ENCODE assay signal across 8 cellular contexts in the genomic region with DNA sequence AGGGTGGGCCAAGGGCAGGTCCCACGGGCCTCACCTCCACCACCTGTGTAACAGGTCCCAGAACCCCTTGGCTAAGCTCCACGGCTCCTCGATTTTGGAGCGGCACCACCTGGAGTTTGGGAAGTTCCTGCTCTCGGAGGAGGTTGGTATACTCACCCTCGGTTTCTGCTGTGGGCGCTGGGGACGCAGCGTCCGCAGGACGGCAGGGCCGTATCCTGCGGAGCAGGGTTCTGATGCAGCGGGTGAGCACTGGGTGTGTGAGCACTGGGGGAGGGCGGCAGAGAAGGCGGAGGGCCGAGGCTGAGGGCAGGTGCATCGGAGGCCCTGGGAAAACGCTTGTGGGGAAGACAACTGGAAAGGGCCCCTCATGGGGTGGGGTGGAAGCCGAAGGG. TPM values are rescaled to one million over a fixed set of nuclear protein-coding genes. Genes with fewer than 3 reads are reported as not detected.
DNase-seq lines count a peak whose midpoint lies in the region; ATAC-seq and TF ChIP-seq lines count a peak whose summit lies in the region.

No MANE protein-coding gene starts in this region.

- H3F3A ChIP-seq in SK-N-SH (replicated peaks; ENCODE audit: insufficient read depth), result no peaks in the 10 kb centered on the region

- TF ChIP-seq EP300 in SK-N-SH (IDR thresholded peaks at IDR 0.05; ENCODE audit: borderline replicate concordance in 1 of 2, low read depth in 1 of 2, low read length in 1 of 2), result no peak
- TF ChIP-seq EP300 in stomach (IDR thresholded peaks at IDR 0.05), result no peak

- CTCF ChIA-PET in SK-N-SH (lab: Yijun Ruan, JAX), result interaction anchor here (1.1 kb wide), 1 partner anchor 8 kb away, joined by 3 read pairs; no protein-coding TSS in a partner anchor

- H3K27me3 ChIP-seq in SK-N-SH (ENCODE audit: insufficient read depth), result no peaks in the 10 kb centered on the region
- H3K27me3 ChIP-seq in layer of hippocampus (ENCODE audit: control insufficient read depth, insufficient read depth, low read length), result no peaks in the 10 kb centered on the region
- H3K27me3 ChIP-seq in stomach, result peaks cover 0 to 25% (median 8%) of the 10 kb centered on the region in 3 donors

- H3K4me1 ChIP-seq in SK-N-SH (ENCODE audit: control insufficient read depth in 1 of 2, insufficient read depth in 2 of 2, low read depth in 1 of 2, low read length in 1 of 2) (peaks cover 0 to 22% of the 10 kb centered on the region in 2 experiments; a peak in 1 of 4 replicates), stomach (peaks cover 7 to 21% (median 18%) of the 10 kb centered on the region in 4 donors)

- H3K9me2 ChIP-seq in SK-N-SH, result no peaks in the 10 kb centered on the region

- TF ChIP-seq CTCF in SK-N-SH (IDR thresholded peaks at IDR 0.05) (no peak), stomach (IDR thresholded peaks at IDR 0.05) (no peak)

- H4K20me1 ChIP-seq in SK-N-SH (ENCODE audit: insufficient read depth), result no peaks in the 10 kb centered on the region

- H3K36me3 ChIP-seq in SK-N-SH (replicated peaks in 1 of 2; ENCODE audit: control insufficient read depth in 1 of 2, insufficient read depth in 2 of 2, low read length in 1 of 2), result no peaks in the 10 kb centered on the region
- no peaks in the 10 kb centered on the region for H3K36me3 ChIP-seq in stomach

- intact Hi-C loops in stomach (cut with DNase I; ENCODE audit: low total_unique reads), result no loop called here

- H2AFZ ChIP-seq in SK-N-SH (ENCODE audit: low read depth), result no peak overlapping the region; the same call in 1 of the 2 replicates

- H3K9me3 ChIP-seq in SK-N-SH (no peaks in the 10 kb centered on the region), stomach (no peaks in the 10 kb centered on the region)

- no peak for TF ChIP-seq RAD21 in SK-N-SH (IDR thresholded peaks at IDR 0.05; ENCODE audit: low read length)

- DNase-seq in SK-N-SH (no peak), stomach (no peak), NOMO-1 treated with dmso at 0.1 percent for 144 hours (lab: John Stamatoyannopoulos, UW; ENCODE audit: unreplicated experiment) (no peak), retina (no peak)
- DNase-seq in activated naive CD4-positive, alpha-beta T cell treated with anti-CD3 and anti-CD28 coated beads, Interleukin-2, amount 50 U/mL, for 16 hours, result peak; percentile 9

- peak overlapping the region; percentile 70 for H3K4me2 ChIP-seq in SK-N-SH

- H3K27ac ChIP-seq in SK-N-SH (ENCODE audit: low read depth in 2 of 2, low read length in 1 of 2) (peak overlapping the region in 1 of 2 experiments; percentile 82; a peak in 1 of 4 replicates), layer of hippocampus (ENCODE audit: low read depth, low read length) (peak overlapping the region; percentile 50), stomach (peak overlapping the region in 1 of 5 donors; percentile 67)

- 61% methylated on average over 15 of the region's 20 CpGs for WGBS in SK-N-SH (ENCODE audit: low lambda C conversion rate)
- 24 to 43% (median 33%) methylated on average over 10 to 20 of the region's 20 CpGs for WGBS in stomach, 5 donors

- no peak overlapping the region; the same call in 1 of the 2 replicates for H3K9ac ChIP-seq in SK-N-SH

- TF ChIP-seq POLR2A in stomach (IDR thresholded peaks at IDR 0.05), result no peak

- no peaks in the 10 kb centered on the region for H3K79me2 ChIP-seq in SK-N-SH (ENCODE audit: insufficient read depth)

- no peak for ATAC-seq in SK-N-SH treated with all-trans-retinoic acid at 6 μM for 48 hours
- ATAC-seq in HG03457 (IDR thresholded peaks at IDR 0.05; ENCODE audit: unreplicated experiment), result no peak

- H3K4me3 ChIP-seq in SK-N-SH (ENCODE audit: low read depth in 2 of 2, low read length in 1 of 2), result peak overlapping the region; percentile 61 to 66; a peak in 3 of 4 replicates
- H3K4me3 ChIP-seq in stomach, result peak overlapping the region; percentile 62 to 78 (median 68)

- POLR2A ChIA-PET in SK-N-SH (lab: Yijun Ruan, JAX), result interaction anchor here (2.4 kb wide), 1 partner anchor 11 kb away, joined by 24 read pairs; a partner anchor contains a TSS

TF ChIP-seq in SK-N-SH, 30 proteins besides CTCF, POLR2A, EP300 and RAD21:
- TF ChIP-seq SIN3A (IDR thresholded peaks at IDR 0.05; ENCODE audit: borderline replicate concordance, low read depth, low read length) (no peak), TEAD4 (IDR thresholded peaks at IDR 0.05; ENCODE audit: borderline replicate concordance, insufficient read depth) (no peak), NRF1 (IDR thresholded peaks at IDR 0.05; ENCODE audit: low read depth, low read length) (no peak)

TF ChIP-seq in SK-N-SH treated with all-trans-retinoic acid at 6 μM for 48 hours, 23 proteins besides CTCF, POLR2A, EP300 and RAD21 (continues in another document):
- TF ChIP-seq, protein P1, sequence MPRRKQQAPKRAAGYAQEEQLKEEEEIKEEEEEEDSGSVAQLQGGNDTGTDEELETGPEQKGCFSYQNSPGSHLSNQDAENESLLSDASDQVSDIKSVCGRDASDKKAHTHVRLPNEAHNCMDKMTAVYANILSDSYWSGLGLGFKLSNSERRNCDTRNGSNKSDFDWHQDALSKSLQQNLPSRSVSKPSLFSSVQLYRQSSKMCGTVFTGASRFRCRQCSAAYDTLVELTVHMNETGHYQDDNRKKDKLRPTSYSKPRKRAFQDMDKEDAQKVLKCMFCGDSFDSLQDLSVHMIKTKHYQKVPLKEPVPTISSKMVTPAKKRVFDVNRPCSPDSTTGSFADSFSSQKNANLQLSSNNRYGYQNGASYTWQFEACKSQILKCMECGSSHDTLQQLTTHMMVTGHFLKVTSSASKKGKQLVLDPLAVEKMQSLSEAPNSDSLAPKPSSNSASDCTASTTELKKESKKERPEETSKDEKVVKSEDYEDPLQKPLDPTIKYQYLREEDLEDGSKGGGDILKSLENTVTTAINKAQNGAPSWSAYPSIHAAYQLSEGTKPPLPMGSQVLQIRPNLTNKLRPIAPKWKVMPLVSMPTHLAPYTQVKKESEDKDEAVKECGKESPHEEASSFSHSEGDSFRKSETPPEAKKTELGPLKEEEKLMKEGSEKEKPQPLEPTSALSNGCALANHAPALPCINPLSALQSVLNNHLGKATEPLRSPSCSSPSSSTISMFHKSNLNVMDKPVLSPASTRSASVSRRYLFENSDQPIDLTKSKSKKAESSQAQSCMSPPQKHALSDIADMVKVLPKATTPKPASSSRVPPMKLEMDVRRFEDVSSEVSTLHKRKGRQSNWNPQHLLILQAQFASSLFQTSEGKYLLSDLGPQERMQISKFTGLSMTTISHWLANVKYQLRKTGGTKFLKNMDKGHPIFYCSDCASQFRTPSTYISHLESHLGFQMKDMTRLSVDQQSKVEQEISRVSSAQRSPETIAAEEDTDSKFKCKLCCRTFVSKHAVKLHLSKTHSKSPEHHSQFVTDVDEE (CRISPR knock-in tag; IDR thresholded peaks at IDR 0.05), result no peak
- TF ChIP-seq, protein P2, sequence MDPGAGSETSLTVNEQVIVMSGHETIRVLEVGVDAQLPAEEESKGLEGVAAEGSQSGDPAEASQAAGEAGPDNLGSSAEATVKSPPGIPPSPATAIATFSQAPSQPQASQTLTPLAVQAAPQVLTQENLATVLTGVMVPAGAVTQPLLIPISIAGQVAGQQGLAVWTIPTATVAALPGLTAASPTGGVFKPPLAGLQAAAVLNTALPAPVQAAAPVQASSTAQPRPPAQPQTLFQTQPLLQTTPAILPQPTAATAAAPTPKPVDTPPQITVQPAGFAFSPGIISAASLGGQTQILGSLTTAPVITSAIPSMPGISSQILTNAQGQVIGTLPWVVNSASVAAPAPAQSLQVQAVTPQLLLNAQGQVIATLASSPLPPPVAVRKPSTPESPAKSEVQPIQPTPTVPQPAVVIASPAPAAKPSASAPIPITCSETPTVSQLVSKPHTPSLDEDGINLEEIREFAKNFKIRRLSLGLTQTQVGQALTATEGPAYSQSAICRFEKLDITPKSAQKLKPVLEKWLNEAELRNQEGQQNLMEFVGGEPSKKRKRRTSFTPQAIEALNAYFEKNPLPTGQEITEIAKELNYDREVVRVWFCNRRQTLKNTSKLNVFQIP (CRISPR knock-in tag; IDR thresholded peaks at IDR 0.05; ENCODE audit: borderline replicate concordance, low read depth), result no peak
- no peak for TF ChIP-seq ZNF70 (CRISPR knock-in tag; IDR thresholded peaks at IDR 0.05)
- TF ChIP-seq, protein P3, sequence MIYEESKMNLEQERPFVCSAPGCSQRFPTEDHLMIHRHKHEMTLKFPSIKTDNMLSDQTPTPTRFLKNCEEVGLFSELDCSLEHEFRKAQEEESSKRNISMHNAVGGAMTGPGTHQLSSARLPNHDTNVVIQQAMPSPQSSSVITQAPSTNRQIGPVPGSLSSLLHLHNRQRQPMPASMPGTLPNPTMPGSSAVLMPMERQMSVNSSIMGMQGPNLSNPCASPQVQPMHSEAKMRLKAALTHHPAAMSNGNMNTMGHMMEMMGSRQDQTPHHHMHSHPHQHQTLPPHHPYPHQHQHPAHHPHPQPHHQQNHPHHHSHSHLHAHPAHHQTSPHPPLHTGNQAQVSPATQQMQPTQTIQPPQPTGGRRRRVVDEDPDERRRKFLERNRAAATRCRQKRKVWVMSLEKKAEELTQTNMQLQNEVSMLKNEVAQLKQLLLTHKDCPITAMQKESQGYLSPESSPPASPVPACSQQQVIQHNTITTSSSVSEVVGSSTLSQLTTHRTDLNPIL (CRISPR knock-in tag; IDR thresholded peaks at IDR 0.05; ENCODE audit: low read depth), result no peak

RNA-seq across cellular contexts. Expression of a gene that starts 11.0 kb away (rescaled TPM):
- polyA plus RNA-seq in SK-N-SH (2012; rRNA removed) (976 and 1,185 TPM in 2 replicates), stomach (100 to 1,000 TPM; 742 to 876 (median 853) TPM)
- polyA plus RNA-seq in SK-N-SH (2012; cell fraction: cytosol; rRNA removed), result 1,140 and 1,209 TPM in 2 replicates
- polyA plus RNA-seq in SK-N-SH (2012; cell fraction: nucleus; rRNA removed), result 266 and 644 TPM in 2 replicates
- total RNA-seq in stomach, result 100 to 1,000 TPM in 3 of 5 donors, 10 to 100 TPM in 1, 1 to 10 TPM in 1; 8.0 to 842 (median 169) TPM

RNA-seq across cellular contexts. Expression of a gene that starts 11.3 kb away (rescaled TPM):
- polyA plus RNA-seq in SK-N-SH (2012; rRNA removed) (46.9 and 51.7 TPM in 2 replicates), stomach (100 to 1,000 TPM in 1 of 3 donors, 10 to 100 TPM in 2; 18.8 to 148 (median 42.7) TPM)
- 38.1 and 40.2 TPM in 2 replicates for polyA plus RNA-seq in SK-N-SH (2012; cell fraction: cytosol; rRNA removed)
- 157 and 191 TPM in 2 replicates for polyA plus RNA-seq in SK-N-SH (2012; cell fraction: nucleus; rRNA removed)
- 10 to 100 TPM in 3 of 5 donors, 1 to 10 TPM in 2; 7.0 to 67.7 (median 13.4) TPM for total RNA-seq in stomach

RNA-seq across cellular contexts. Expression of a gene that starts 25.9 kb away (rescaled TPM):
- polyA plus RNA-seq in SK-N-SH (2012; rRNA removed) (0.05 and 0.15 TPM in 2 replicates), stomach (10 to 100 TPM in 2 of 3 donors, 1 to 10 TPM in 1; 8.2 to 15.2 (median 11.4) TPM)
- polyA plus RNA-seq in SK-N-SH (2012; cell fraction: cytosol; rRNA removed), result not detected in 2 replicates
- polyA plus RNA-seq in SK-N-SH (2012; cell fraction: nucleus; rRNA removed), result 0.70 and 0.83 TPM in 2 replicates
- 10 to 100 TPM in 2 of 5 donors, 1 to 10 TPM in 3; 2.7 to 18.8 (median 9.4) TPM for total RNA-seq in stomach

RNA-seq across cellular contexts. Expression of a gene that starts 37.7 kb away (rescaled TPM):
- 1.2 and 1.5 TPM in 2 replicates for polyA plus RNA-seq in SK-N-SH (2012; rRNA removed)
- polyA plus RNA-seq in SK-N-SH (2012; cell fraction: cytosol; rRNA removed), result 1.4 TPM in 2 replicates
- polyA plus RNA-seq in SK-N-SH (2012; cell fraction: nucleus; rRNA removed), result 2.8 and 3.4 TPM in 2 replicates
- total RNA-seq in stomach, result 10 to 100 TPM in 1 of 5 donors, not detected in 4; 12.3 TPM
- polyA plus RNA-seq in stomach, result 1 to 10 TPM; 1.1 to 1.8 (median 1.6) TPM

RNA-seq across cellular contexts. Expression of a gene that starts 42.6 kb away (rescaled TPM):
- polyA plus RNA-seq in SK-N-SH (2012; rRNA removed), result 44.8 and 47.0 TPM in 2 replicates
- 19.3 and 28.5 TPM in 2 replicates for polyA plus RNA-seq in SK-N-SH (2012; cell fraction: cytosol; rRNA removed)
- polyA plus RNA-seq in SK-N-SH (2012; cell fraction: nucleus; rRNA removed), result 193 TPM in 2 replicates
- 100 to 1,000 TPM in 2 of 5 donors, 10 to 100 TPM in 3; 45.2 to 140 (median 82.6) TPM for total RNA-seq in stomach
- 10 to 100 TPM; 24.7 to 48.9 (median 24.9) TPM for polyA plus RNA-seq in stomach

Comparison
In these comparisons a context has a peak if more than half of its experiments do, and no peak if none do; other contexts are left out.
1. RNA of a gene that starts 25.9 kb away (polyA plus RNA-seq): 8.2 to 15.2 TPM in stomach; 0.05 to 0.83 TPM in SK-N-SH; every median in the first group is over 4 times any median in the second.